ENCODE assay signal across 1 cellular context in the genomic region with DNA sequence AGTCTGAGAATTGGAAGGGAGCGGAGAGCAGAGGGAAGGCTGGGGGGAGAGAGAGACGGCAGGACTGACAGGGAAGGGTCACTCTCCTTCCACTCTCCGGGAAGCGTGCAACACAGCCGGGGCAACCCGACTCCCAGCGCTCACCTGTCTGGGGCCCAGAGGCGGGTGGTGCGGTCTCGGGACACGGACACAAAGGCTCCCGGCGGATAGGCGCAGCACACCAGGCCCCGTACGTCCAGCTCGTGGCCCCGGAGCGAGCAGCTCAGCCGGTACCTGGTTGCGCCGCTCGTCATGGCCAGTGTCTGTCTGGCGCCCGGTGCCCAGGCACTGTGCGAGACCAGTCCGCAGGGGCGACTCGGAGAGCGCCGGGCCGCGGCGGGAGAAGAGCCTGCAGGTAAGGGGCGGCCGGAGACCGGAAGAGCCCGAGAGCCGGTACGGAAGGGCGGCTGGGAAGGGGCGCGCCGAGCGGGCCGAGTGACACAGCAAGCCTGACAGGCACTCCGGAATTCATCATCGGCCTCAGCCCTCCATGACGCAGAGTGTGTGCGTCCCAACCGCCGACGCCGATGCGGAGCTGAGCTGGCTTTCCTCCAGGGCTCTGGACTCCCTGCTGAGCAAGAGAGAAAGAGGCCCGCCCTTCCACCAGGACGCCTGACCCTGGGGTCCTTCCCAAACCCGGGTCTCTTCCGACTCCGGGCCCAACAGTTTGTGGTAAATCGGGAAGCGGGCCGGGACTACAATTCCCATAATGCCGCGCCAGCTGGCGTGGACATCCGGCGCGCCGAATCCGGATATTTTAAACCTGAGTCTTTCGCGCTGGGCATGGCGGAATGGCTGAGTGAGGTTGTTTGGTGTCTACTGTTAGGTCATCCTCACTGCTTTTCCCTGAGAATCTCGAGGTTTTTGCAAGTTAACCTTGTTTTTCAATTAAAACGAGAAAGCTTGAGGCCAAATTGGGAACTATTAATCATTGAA.
TF ChIP-seq lines count a peak whose summit lies in the region.

A gene (minus strand): TSS at position 490 of the 975 bp plus-strand sequence. CDS start 197 bp downstream, at position 293.

TF ChIP-seq in K562, 482 proteins besides CTCF, POLR2A, EP300 and RAD21 (continued from another document and continues in another):
- no peak for TF ChIP-seq MTF1 (CRISPR knock-in tag; IDR thresholded peaks at IDR 0.05; ENCODE audit: borderline replicate concordance)
- TF ChIP-seq ZNF764 (CRISPR knock-in tag; IDR thresholded peaks at IDR 0.05; ENCODE audit: low read depth) = no peak
- no peak for TF ChIP-seq PHF20 (IDR thresholded peaks at IDR 0.05; ENCODE audit: partially characterized antibody)
- TF ChIP-seq, protein P1, sequence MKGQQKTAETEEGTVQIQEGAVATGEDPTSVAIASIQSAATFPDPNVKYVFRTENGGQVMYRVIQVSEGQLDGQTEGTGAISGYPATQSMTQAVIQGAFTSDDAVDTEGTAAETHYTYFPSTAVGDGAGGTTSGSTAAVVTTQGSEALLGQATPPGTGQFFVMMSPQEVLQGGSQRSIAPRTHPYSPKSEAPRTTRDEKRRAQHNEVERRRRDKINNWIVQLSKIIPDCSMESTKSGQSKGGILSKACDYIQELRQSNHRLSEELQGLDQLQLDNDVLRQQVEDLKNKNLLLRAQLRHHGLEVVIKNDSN (CRISPR knock-in tag; IDR thresholded peaks at IDR 0.05) = no peak
- TF ChIP-seq ASH1L (IDR thresholded peaks at IDR 0.05; ENCODE audit: borderline replicate concordance, low read depth, partially characterized antibody) = no peak
- TF ChIP-seq ZSCAN29 (IDR thresholded peaks at IDR 0.05) = peak; percentile 97
- TF ChIP-seq, protein P2, sequence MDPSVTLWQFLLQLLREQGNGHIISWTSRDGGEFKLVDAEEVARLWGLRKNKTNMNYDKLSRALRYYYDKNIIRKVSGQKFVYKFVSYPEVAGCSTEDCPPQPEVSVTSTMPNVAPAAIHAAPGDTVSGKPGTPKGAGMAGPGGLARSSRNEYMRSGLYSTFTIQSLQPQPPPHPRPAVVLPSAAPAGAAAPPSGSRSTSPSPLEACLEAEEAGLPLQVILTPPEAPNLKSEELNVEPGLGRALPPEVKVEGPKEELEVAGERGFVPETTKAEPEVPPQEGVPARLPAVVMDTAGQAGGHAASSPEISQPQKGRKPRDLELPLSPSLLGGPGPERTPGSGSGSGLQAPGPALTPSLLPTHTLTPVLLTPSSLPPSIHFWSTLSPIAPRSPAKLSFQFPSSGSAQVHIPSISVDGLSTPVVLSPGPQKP (CRISPR knock-in tag; IDR thresholded peaks at IDR 0.05) = no peak
- no peak for TF ChIP-seq TCF7L2 (IDR thresholded peaks at IDR 0.05; ENCODE audit: low read depth, low read length)
- no peak for TF ChIP-seq GTF2F1 (IDR thresholded peaks at IDR 0.05; ENCODE audit: low read depth, low read length)
- TF ChIP-seq SNIP1 (IDR thresholded peaks at IDR 0.05; ENCODE audit: low read depth) = no peak
- no peak for TF ChIP-seq ZNF699 (CRISPR knock-in tag; IDR thresholded peaks at IDR 0.05; ENCODE audit: insufficient replicate concordance)
- TF ChIP-seq RBBP5 (IDR thresholded peaks at IDR 0.05; ENCODE audit: borderline replicate concordance, insufficient read depth, low read length, poor library complexity, severe bottlenecking) = peak; percentile 64
- TF ChIP-seq SRSF1 (IDR thresholded peaks at IDR 0.05; ENCODE audit: low read depth, low read length) = no peak
- TF ChIP-seq, protein P3, sequence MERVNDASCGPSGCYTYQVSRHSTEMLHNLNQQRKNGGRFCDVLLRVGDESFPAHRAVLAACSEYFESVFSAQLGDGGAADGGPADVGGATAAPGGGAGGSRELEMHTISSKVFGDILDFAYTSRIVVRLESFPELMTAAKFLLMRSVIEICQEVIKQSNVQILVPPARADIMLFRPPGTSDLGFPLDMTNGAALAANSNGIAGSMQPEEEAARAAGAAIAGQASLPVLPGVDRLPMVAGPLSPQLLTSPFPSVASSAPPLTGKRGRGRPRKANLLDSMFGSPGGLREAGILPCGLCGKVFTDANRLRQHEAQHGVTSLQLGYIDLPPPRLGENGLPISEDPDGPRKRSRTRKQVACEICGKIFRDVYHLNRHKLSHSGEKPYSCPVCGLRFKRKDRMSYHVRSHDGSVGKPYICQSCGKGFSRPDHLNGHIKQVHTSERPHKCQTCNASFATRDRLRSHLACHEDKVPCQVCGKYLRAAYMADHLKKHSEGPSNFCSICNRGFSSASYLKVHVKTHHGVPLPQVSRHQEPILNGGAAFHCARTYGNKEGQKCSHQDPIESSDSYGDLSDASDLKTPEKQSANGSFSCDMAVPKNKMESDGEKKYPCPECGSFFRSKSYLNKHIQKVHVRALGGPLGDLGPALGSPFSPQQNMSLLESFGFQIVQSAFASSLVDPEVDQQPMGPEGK (CRISPR knock-in tag; IDR thresholded peaks at IDR 0.05; ENCODE audit: borderline replicate concordance) = no peak
- no peak for TF ChIP-seq ZNF445 (CRISPR knock-in tag; IDR thresholded peaks at IDR 0.05; ENCODE audit: low read depth)
- TF ChIP-seq ZBTB7A (IDR thresholded peaks at IDR 0.05; ENCODE audit: borderline replicate concordance, control insufficient read depth, low read depth, low read length) = no peak
- TF ChIP-seq, protein P4, sequence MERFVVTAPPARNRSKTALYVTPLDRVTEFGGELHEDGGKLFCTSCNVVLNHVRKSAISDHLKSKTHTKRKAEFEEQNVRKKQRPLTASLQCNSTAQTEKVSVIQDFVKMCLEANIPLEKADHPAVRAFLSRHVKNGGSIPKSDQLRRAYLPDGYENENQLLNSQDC (CRISPR knock-in tag; IDR thresholded peaks at IDR 0.05) = no peak
- peak; percentile 35 for TF ChIP-seq MEIS2 (IDR thresholded peaks at IDR 0.05; ENCODE audit: partially characterized antibody)
- TF ChIP-seq, protein P5, sequence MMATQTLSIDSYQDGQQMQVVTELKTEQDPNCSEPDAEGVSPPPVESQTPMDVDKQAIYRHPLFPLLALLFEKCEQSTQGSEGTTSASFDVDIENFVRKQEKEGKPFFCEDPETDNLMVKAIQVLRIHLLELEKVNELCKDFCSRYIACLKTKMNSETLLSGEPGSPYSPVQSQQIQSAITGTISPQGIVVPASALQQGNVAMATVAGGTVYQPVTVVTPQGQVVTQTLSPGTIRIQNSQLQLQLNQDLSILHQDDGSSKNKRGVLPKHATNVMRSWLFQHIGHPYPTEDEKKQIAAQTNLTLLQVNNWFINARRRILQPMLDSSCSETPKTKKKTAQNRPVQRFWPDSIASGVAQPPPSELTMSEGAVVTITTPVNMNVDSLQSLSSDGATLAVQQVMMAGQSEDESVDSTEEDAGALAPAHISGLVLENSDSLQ (IDR thresholded peaks at IDR 0.05) = peak; percentile 80
- TF ChIP-seq PHF21A (IDR thresholded peaks at IDR 0.05; ENCODE audit: borderline replicate concordance, low read depth) = no peak
- TF ChIP-seq ZNF41 (CRISPR knock-in tag; conservative IDR thresholded peaks at IDR 0.05) = no peak
- TF ChIP-seq SP1 (CRISPR knock-in tag; IDR thresholded peaks at IDR 0.05) = no peak
- peak; percentile 79 for TF ChIP-seq RBFOX2 (IDR thresholded peaks at IDR 0.05; ENCODE audit: low read depth, low read length)
- TF ChIP-seq, protein P6, sequence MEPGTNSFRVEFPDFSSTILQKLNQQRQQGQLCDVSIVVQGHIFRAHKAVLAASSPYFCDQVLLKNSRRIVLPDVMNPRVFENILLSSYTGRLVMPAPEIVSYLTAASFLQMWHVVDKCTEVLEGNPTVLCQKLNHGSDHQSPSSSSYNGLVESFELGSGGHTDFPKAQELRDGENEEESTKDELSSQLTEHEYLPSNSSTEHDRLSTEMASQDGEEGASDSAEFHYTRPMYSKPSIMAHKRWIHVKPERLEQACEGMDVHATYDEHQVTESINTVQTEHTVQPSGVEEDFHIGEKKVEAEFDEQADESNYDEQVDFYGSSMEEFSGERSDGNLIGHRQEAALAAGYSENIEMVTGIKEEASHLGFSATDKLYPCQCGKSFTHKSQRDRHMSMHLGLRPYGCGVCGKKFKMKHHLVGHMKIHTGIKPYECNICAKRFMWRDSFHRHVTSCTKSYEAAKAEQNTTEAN (CRISPR knock-in tag; IDR thresholded peaks at IDR 0.05) = no peak
- TF ChIP-seq EZH2 (IDR thresholded peaks at IDR 0.05; ENCODE audit: borderline replicate concordance, low read depth, low read length) = no peak
- TF ChIP-seq SMC3 (conservative IDR thresholded peaks at IDR 0.05; ENCODE audit: insufficient read depth, low read depth, low read length) = no peak
- no peak for TF ChIP-seq SNRNP70 (optimal IDR thresholded peaks at IDR 0.05; ENCODE audit: low read depth, low read length)
- TF ChIP-seq ZFP36 (IDR thresholded peaks at IDR 0.05; ENCODE audit: low read depth, low read length, partially characterized antibody) = no peak
- TF ChIP-seq, protein P7, sequence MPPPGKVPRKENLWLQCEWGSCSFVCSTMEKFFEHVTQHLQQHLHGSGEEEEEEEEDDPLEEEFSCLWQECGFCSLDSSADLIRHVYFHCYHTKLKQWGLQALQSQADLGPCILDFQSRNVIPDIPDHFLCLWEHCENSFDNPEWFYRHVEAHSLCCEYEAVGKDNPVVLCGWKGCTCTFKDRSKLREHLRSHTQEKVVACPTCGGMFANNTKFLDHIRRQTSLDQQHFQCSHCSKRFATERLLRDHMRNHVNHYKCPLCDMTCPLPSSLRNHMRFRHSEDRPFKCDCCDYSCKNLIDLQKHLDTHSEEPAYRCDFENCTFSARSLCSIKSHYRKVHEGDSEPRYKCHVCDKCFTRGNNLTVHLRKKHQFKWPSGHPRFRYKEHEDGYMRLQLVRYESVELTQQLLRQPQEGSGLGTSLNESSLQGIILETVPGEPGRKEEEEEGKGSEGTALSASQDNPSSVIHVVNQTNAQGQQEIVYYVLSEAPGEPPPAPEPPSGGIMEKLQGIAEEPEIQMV (tag; conservative IDR thresholded peaks at IDR 0.05; ENCODE audit: low read depth) = no peak
- TF ChIP-seq SMARCA5 (IDR thresholded peaks at IDR 0.05) = no peak
- TF ChIP-seq SMARCE1 (IDR thresholded peaks at IDR 0.05) = no peak
- no peak for TF ChIP-seq CCNT2 (IDR thresholded peaks at IDR 0.05; ENCODE audit: borderline replicate concordance, extremely low read depth, insufficient read length, low read depth, low read length)
- TF ChIP-seq KHSRP (IDR thresholded peaks at IDR 0.05) = peak; percentile 54; the same call in 1 of the 2 replicates
- TF ChIP-seq, protein P8, sequence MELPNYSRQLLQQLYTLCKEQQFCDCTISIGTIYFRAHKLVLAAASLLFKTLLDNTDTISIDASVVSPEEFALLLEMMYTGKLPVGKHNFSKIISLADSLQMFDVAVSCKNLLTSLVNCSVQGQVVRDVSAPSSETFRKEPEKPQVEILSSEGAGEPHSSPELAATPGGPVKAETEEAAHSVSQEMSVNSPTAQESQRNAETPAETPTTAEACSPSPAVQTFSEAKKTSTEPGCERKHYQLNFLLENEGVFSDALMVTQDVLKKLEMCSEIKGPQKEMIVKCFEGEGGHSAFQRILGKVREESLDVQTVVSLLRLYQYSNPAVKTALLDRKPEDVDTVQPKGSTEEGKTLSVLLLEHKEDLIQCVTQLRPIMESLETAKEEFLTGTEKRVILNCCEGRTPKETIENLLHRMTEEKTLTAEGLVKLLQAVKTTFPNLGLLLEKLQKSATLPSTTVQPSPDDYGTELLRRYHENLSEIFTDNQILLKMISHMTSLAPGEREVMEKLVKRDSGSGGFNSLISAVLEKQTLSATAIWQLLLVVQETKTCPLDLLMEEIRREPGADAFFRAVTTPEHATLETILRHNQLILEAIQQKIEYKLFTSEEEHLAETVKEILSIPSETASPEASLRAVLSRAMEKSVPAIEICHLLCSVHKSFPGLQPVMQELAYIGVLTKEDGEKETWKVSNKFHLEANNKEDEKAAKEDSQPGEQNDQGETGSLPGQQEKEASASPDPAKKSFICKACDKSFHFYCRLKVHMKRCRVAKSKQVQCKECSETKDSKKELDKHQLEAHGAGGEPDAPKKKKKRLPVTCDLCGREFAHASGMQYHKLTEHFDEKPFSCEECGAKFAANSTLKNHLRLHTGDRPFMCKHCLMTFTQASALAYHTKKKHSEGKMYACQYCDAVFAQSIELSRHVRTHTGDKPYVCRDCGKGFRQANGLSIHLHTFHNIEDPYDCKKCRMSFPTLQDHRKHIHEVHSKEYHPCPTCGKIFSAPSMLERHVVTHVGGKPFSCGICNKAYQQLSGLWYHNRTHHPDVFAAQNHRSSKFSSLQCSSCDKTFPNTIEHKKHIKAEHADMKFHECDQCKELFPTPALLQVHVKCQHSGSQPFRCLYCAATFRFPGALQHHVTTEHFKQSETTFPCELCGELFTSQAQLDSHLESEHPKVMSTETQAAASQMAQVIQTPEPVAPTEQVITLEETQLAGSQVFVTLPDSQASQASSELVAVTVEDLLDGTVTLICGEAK (IDR thresholded peaks at IDR 0.05) = peak; percentile 90
- TF ChIP-seq, protein P8 (CRISPR knock-in tag; IDR thresholded peaks at IDR 0.05) = no peak
- TF ChIP-seq HNRNPUL1 (IDR thresholded peaks at IDR 0.05; ENCODE audit: low read length) = no peak
- peak; percentile 16 for TF ChIP-seq TAF9B (IDR thresholded peaks at IDR 0.05; ENCODE audit: partially characterized antibody)
- TF ChIP-seq PPARD (CRISPR knock-in tag; IDR thresholded peaks at IDR 0.05) = no peak
- TF ChIP-seq HDAC2 (IDR thresholded peaks at IDR 0.05) = no peak
